8 cellular contexts compared by ENCODE assay signal in genomic region chr17:34199932-34200534, GRCh38. TPM values are rescaled to one million over a fixed set of nuclear protein-coding genes. Genes with fewer than 3 reads are reported as not detected.
DNase-seq lines count a peak whose midpoint lies in the region; ATAC-seq and TF ChIP-seq lines count a peak whose summit lies in the region.

No MANE protein-coding gene starts in this region.

- H3K4me1 ChIP-seq in endodermal cell (ENCODE audit: control insufficient read depth, insufficient read depth, low read length) (no peaks in the 10 kb centered on the region), mesendoderm (ENCODE audit: control insufficient read depth, low read depth, low read length) (peaks cover 1% of the 10 kb centered on the region)

- no peak overlapping the region for H3K27ac Mint-ChIP-seq in endodermal cell

- H2BK15ac ChIP-seq in mesendoderm (replicated peaks; ENCODE audit: low read depth): no peak overlapping the region

- peaks cover 27% of the 10 kb centered on the region for H3K9me3 ChIP-seq in endodermal cell (ENCODE audit: control insufficient read depth, low read length)

- H3K27ac ChIP-seq in endodermal cell (ENCODE audit: low read depth, low read length): no peak overlapping the region
- H3K27ac ChIP-seq in mesendoderm (ENCODE audit: low read depth, low read length): no peak overlapping the region

- H3K4me1 Mint-ChIP-seq in endodermal cell: peaks cover 14% of the 10 kb centered on the region

- no peaks in the 10 kb centered on the region for H3K79me2 ChIP-seq in mesendoderm (ENCODE audit: control insufficient read depth, insufficient read depth, low read length)

- peak; percentile 82 for DNase-seq in EL
- DNase-seq in HS-27A (ENCODE audit: low read depth): peak; percentile 27
- DNase-seq in NOMO-1 (lab: John Stamatoyannopoulos, UW; ENCODE audit: unreplicated experiment in 2 of 2): peak; percentile 28 to 69
- peak; percentile 82 for DNase-seq in activated CD8-positive, alpha-beta memory T cell treated with anti-CD3 and anti-CD28 coated beads for 24 hours
- DNase-seq in endodermal cell: peak; percentile 95
- peak; percentile 89 for DNase-seq in mesendoderm
- peak; percentile 23 to 32 for DNase-seq in stimulated activated CD8-positive, alpha-beta memory T cell treated with anti-CD3 and anti-CD28 coated beads, Interleukin-2, amount 100 ng/mL, for 48 hours (ENCODE audit: low read depth in 2 of 2)

- H3K4me2 ChIP-seq in mesendoderm (ENCODE audit: low read length): no peak overlapping the region

- no peaks in the 10 kb centered on the region for H3K36me3 ChIP-seq in endodermal cell (ENCODE audit: control insufficient read depth, insufficient read depth, low read length)
- no peaks in the 10 kb centered on the region for H3K36me3 ChIP-seq in mesendoderm (ENCODE audit: control insufficient read depth, insufficient read depth, low read length)

- no peak overlapping the region for H2BK5ac ChIP-seq in mesendoderm (ENCODE audit: low read length)

- H3K23ac ChIP-seq in mesendoderm (ENCODE audit: low read length): no peak overlapping the region

- H3K4me3 Mint-ChIP-seq in endodermal cell: no peak overlapping the region

- peak; percentile 100 for TF ChIP-seq CTCF in endodermal cell (conservative IDR thresholded peaks at IDR 0.05)

- H3K27me3 ChIP-seq in endodermal cell (ENCODE audit: control insufficient read depth, insufficient read depth, low read length, poor library complexity, severe bottlenecking): no peaks in the 10 kb centered on the region
- no peaks in the 10 kb centered on the region for H3K27me3 ChIP-seq in mesendoderm (ENCODE audit: insufficient read depth, low read length, poor library complexity)

- WGBS in endodermal cell (ENCODE audit: insufficient coverage in 1 of 2, insufficient read length in 1 of 2), 2 experiments: 39 to 86% methylated on average over 2 to 7 of the region's 8 CpGs
- no CpG with 5 or more reads among the region's 8 CpGs for WGBS in mesendoderm (ENCODE audit: extremely low coverage, insufficient coverage, low lambda C conversion rate)

- H3K36me3 Mint-ChIP-seq in endodermal cell (ENCODE audit: low read depth): no peaks in the 10 kb centered on the region

- H4K5ac ChIP-seq in mesendoderm (ENCODE audit: low read length): no peak overlapping the region

- H2AK5ac ChIP-seq in mesendoderm (ENCODE audit: low read length): no peak overlapping the region

- H3K9me3 Mint-ChIP-seq in endodermal cell: peaks cover 16% of the 10 kb centered on the region

- H2BK120ac ChIP-seq in mesendoderm (ENCODE audit: low read depth, low read length): no peak overlapping the region

- H3K79me1 ChIP-seq in mesendoderm (ENCODE audit: low read length): no peaks in the 10 kb centered on the region

- peaks cover 5% of the 10 kb centered on the region for H3K27me3 Mint-ChIP-seq in endodermal cell (ENCODE audit: insufficient read depth)

- no peak overlapping the region for H3K4ac ChIP-seq in mesendoderm (ENCODE audit: low read depth, low read length)

- H3K4me3 ChIP-seq in endodermal cell (ENCODE audit: low read length): no peak overlapping the region
- H3K4me3 ChIP-seq in mesendoderm (ENCODE audit: low read length): no peak overlapping the region

- no peak overlapping the region for H4K8ac ChIP-seq in mesendoderm (ENCODE audit: low read depth, low read length)

- ATAC-seq in GM21423 (IDR thresholded peaks at IDR 0.05; ENCODE audit: unreplicated experiment): no peak

- H3K18ac ChIP-seq in mesendoderm (ENCODE audit: low read length): no peak overlapping the region

- H3K9ac ChIP-seq in endodermal cell (ENCODE audit: extremely low read depth, low read length, poor library complexity, severe bottlenecking) (no peak overlapping the region), mesendoderm (ENCODE audit: low read length) (no peak overlapping the region)

- H3K56ac ChIP-seq in mesendoderm (ENCODE audit: low read length): no peak overlapping the region

RNA-seq across cellular contexts. Expression of gene CCL2, which starts 55.1 kb away (rescaled TPM):
- total RNA-seq in endodermal cell: 10 to 100 TPM; 23.8 to 61.4 TPM
- polyA plus RNA-seq in endodermal cell (2013, experiment 1 of 2): 43.6 TPM
- polyA plus RNA-seq in endodermal cell (2013, experiment 2 of 2): 54.7 TPM
- 17.3 TPM for polyA plus RNA-seq in mesendoderm (2013, experiment 1 of 2)
- polyA plus RNA-seq in mesendoderm (2013, experiment 2 of 2): 16.7 TPM

Comparison
In these comparisons a context has a peak if more than half of its experiments do, and no peak if none do; other contexts are left out.
1. DNase-seq: peak in every context shown above with its lines; median percentile 95 in endodermal cell; 89 in mesendoderm; 82 in EL; 82 in activated CD8-positive, alpha-beta memory T cell treated with anti-CD3 and anti-CD28 coated beads for 24 hours; 48 in NOMO-1; 28 in stimulated activated CD8-positive, alpha-beta memory T cell treated with anti-CD3 and anti-CD28 coated beads, Interleukin-2, amount 100 ng/mL, for 48 hours; 27 in HS-27A.